In the genomic region with DNA sequence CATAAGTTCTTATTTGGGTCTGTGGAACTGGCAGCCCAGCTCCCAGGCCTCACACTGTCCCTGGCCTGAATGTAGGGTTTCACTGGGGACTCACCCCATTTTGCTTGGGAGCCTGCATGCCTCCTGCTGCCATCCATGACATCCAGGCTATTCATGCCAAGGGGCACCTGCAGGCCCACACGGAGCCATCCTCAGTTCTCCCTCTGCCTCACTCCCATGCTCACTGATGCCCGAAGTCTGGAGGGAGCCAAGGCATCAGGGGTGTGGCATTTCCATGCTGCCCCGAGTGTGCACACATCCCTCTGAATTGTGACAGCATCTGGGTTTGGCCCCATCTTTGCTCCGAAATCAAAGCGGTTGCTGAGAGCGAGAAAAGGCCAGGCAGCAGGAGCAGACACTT, we compare ENCODE assay signal across 7 cellular contexts.
"Had no signal": no experiment of that assay in that cellular context is flagged by ENCODE, and none has a peak within 500 bp of the region (broad histone marks: within the 10 kb centered on the region; RNA-seq: fewer than 3 reads in every experiment).

No MANE protein-coding gene starts in this region.

- FAIRE-seq: H1, H54, HTR-8/SVneo, K562 had no signal

- H3K4me3 ChIP-seq: GM23338, K562 had no signal

- DNase-seq: HCEC 1CT, IMR-90 had no signal

- ATAC-seq: GM23338, K562 had no signal
